In the genomic region with DNA sequence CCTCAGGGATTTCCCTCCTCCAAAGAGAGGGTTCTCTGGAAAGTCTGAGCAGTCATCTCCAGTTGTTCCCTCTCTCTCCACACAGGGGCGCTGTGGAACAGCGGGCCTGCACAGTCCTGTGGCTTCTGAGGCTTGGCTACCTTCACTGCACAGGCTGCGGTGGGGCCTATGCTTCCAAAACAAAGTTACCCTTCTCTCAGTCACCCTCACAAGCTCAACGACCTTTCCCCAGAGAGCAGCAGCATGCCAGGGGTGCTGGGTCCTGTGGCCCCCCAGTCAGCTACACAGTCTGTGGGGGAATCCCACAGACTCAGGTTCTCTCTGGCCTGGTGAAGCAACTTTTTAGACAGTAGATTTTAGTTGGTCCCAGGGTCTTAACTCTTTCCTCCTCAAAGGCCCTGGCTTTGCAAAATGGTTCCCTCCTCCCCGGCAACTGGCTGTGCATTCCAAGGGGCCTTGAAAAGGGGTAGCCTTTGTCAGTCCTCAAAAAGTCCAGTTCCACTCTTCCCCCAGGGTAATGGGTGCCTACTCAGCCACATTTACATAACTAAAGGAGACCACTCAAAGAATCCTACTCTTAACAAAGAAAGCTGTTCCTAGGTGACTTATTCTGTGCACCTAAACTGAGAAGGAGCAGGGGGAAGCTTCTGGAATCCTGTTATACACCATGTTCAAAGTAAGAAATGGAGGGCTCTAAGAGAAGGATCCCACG, we compare ENCODE assay signal across 1 cellular context.
TF ChIP-seq lines count a peak whose summit lies in the region.

No MANE protein-coding gene starts in this region.

TF ChIP-seq in IMR-90, 13 proteins besides CTCF, POLR2A, EP300 and RAD21 (continued from another document):
- TF ChIP-seq, protein P1, sequence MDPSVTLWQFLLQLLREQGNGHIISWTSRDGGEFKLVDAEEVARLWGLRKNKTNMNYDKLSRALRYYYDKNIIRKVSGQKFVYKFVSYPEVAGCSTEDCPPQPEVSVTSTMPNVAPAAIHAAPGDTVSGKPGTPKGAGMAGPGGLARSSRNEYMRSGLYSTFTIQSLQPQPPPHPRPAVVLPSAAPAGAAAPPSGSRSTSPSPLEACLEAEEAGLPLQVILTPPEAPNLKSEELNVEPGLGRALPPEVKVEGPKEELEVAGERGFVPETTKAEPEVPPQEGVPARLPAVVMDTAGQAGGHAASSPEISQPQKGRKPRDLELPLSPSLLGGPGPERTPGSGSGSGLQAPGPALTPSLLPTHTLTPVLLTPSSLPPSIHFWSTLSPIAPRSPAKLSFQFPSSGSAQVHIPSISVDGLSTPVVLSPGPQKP (IDR thresholded peaks at IDR 0.05; ENCODE audit: borderline replicate concordance, low read depth, low read length): no peak
- no peak for TF ChIP-seq CHD1 (IDR thresholded peaks at IDR 0.05; ENCODE audit: low read depth, low read length)
- no peak for TF ChIP-seq CEBPB (IDR thresholded peaks at IDR 0.05; ENCODE audit: low read depth, low read length)
